Comparison of ENCODE assay signal across 8 cellular contexts in the genomic region with DNA sequence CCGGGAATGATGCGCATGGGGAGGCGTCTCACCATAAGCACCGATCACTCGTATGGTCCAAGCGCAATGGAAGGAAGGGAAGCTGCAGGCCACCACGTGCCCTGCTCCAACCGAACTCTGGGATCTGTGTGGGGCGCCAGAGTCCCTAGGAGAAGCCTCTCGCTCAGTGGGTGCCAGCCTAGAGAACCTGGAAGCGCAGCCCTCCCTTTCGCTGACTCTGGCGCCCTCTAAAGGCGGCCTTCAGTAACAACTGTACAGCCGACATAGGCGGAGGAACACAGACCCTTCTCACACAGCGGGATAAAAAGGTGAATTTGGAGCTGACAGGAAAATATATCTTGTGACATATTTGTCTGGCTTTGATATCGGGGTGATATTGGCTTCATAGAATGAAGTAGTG.
DNase-seq lines count a peak whose midpoint lies in the region; ATAC-seq and TF ChIP-seq lines count a peak whose summit lies in the region.

No MANE protein-coding gene starts in this region.

- no peak overlapping the region for H3K4me2 ChIP-seq in OCI-LY7 (ENCODE audit: low read length)

- H3K9me2 ChIP-seq in OCI-LY7 (ENCODE audit: insufficient read depth, low read length): no peaks in the 10 kb centered on the region

- POLR2A ChIA-PET in Caco-2 (lab: Charles Lee): no interaction called here
- POLR2A ChIA-PET in OCI-LY7 (lab: Charles Lee): no interaction called here

- H3K4me3 ChIP-seq in Caco-2 (ENCODE audit: low read depth, low read length) (no peak overlapping the region), OCI-LY7 (ENCODE audit: low read depth, low read length, poor library complexity, severe bottlenecking) (no peak overlapping the region)

- H3K36me3 ChIP-seq in Caco-2 (ENCODE audit: control insufficient read depth, insufficient read depth, low read length) (no peaks in the 10 kb centered on the region), OCI-LY7 (ENCODE audit: insufficient read depth, low read length) (no peaks in the 10 kb centered on the region)

- H3K4me1 ChIP-seq in Caco-2 (no peaks in the 10 kb centered on the region), OCI-LY7 (ENCODE audit: insufficient read depth, low read length, poor library complexity, severe bottlenecking) (no peaks in the 10 kb centered on the region)

- H3K27ac ChIP-seq in OCI-LY7 (ENCODE audit: low read depth, low read length, poor library complexity, severe bottlenecking): no peak overlapping the region

- no peak overlapping the region for H3K27ac Mint-ChIP-seq in Caco-2 (ENCODE audit: unreplicated experiment)

- H3K9me3 ChIP-seq in Caco-2: no peaks in the 10 kb centered on the region
- no peaks in the 10 kb centered on the region for H3K9me3 ChIP-seq in OCI-LY7 (ENCODE audit: low read length)

- H3K27me3 Mint-ChIP-seq in Caco-2 (ENCODE audit: insufficient read depth, unreplicated experiment): peaks cover 2% of the 10 kb centered on the region

- TF ChIP-seq CTCF in Caco-2 (IDR thresholded peaks at IDR 0.05; ENCODE audit: insufficient read depth in 1 of 2, low read depth in 1 of 2, low read length in 1 of 2, severe bottlenecking in 1 of 2, unreplicated experiment in 1 of 2) (no peak), OCI-LY7 (conservative IDR thresholded peaks at IDR 0.05; ENCODE audit: low read length) (peak; percentile 73)

- intact Hi-C loops in Caco-2 (cut with micrococcal nuclease; ENCODE audit: unreplicated experiment) (loop anchor here (1.0 kb wide), 1 partner anchor 112 kb away; no protein-coding TSS in a partner anchor), OCI-LY7 (cut with micrococcal nuclease; ENCODE audit: unreplicated experiment) (loop anchor here (2.0 kb wide), 1 partner anchor 112 kb away; no protein-coding TSS in a partner anchor), head of caudate nucleus (cut with DNase I) (no loop called here)

- no TSS peak for BruUV-seq in Caco-2 (replicated peaks; lab: Mats Ljungman, UMichigan)
- no TSS peak for BruUV-seq in OCI-LY7 (replicated peaks; lab: Mats Ljungman, UMichigan)

- H3K9me3 Mint-ChIP-seq in Caco-2 (ENCODE audit: unreplicated experiment): no peaks in the 10 kb centered on the region

- no peaks in the 10 kb centered on the region for H3K4me1 Mint-ChIP-seq in Caco-2 (ENCODE audit: low read depth, unreplicated experiment)

- no peaks in the 10 kb centered on the region for H3K36me3 Mint-ChIP-seq in Caco-2 (ENCODE audit: insufficient read depth, unreplicated experiment)

- H3K79me2 ChIP-seq in OCI-LY7 (ENCODE audit: insufficient read depth, low read depth, low read length): no peaks in the 10 kb centered on the region

- H4K20me1 ChIP-seq in OCI-LY7 (ENCODE audit: insufficient read depth, low read length): no peaks in the 10 kb centered on the region

- H2AFZ ChIP-seq in OCI-LY7 (ENCODE audit: low read length): no peak overlapping the region

- CTCF ChIA-PET in Caco-2 (lab: Charles Lee) (no interaction called here), OCI-LY7 (lab: Charles Lee; ENCODE audit: unreplicated experiment) (no interaction called here)

- H3K4me3 Mint-ChIP-seq in Caco-2 (ENCODE audit: unreplicated experiment): no peak overlapping the region

- DNase-seq in Caco-2 (peak; percentile 13 to 36), OCI-LY7 (ENCODE audit: low spot score) (peak; percentile 42), activated T-helper 1 cell treated with Interleukin-2 at 50 U/mL for 16 hours (ENCODE audit: low read depth) (peak; percentile 12), head of caudate nucleus (peak in 22 of 42 donors; percentile 1 to 53 (median 17))
- DNase-seq in stimulated activated CD4-positive, alpha-beta T cell treated with anti-CD3 and anti-CD28 coated beads, Interleukin-1b, Interleukin-23, amount 100 ng/mL, for 24 hours (ENCODE audit: low read depth in 4 of 4, low spot score in 1 of 4): peak in 3 of 4 experiments; percentile 4 to 12 (median 7)

- H3K27me3 ChIP-seq in Caco-2 (replicated peaks; ENCODE audit: control insufficient read depth, insufficient read depth, low read length): no peaks in the 10 kb centered on the region

- ATAC-seq in HG02798 (IDR thresholded peaks at IDR 0.05; ENCODE audit: poor library complexity, unreplicated experiment) (peak; percentile 69), GM19397 (IDR thresholded peaks at IDR 0.05; ENCODE audit: unreplicated experiment) (no peak), GM18858 (IDR thresholded peaks at IDR 0.05; ENCODE audit: unreplicated experiment) (no peak)
